ENCODE assay signal across 8 cellular contexts in genomic region chr19:36417752-36418286, GRCh38. TPM values are rescaled to one million over a fixed set of nuclear protein-coding genes. Genes with fewer than 3 reads are reported as not detected.
A peak's percentile ranks its signal among the peaks of the same experiment; 100 is the strongest.
DNase-seq lines count a peak whose midpoint lies in the region; ATAC-seq lines count a peak whose summit lies in the region.

No MANE protein-coding gene starts in this region.

- peak overlapping the region; percentile 97 for H3K4me3 Mint-ChIP-seq in activated T-cell treated with anti-CD3 and anti-CD28 coated beads, Interleukin-2, amount 50 U/mL, for 72 hours
- peak overlapping the region; percentile 92 to 95 for H3K4me3 Mint-ChIP-seq in stimulated activated naive CD8-positive, alpha-beta T cell treated with anti-CD3 and anti-CD28 coated beads, Interleukin-15, amount 100 ng/mL, for 72 hours

- peak in 1 of 2 donors; percentile 3 for ATAC-seq in activated T-cell treated with anti-CD3 and anti-CD28 coated beads, Interleukin-2, amount 50 U/mL, for 72 hours (replicated peaks in 1 of 2)
- peak; percentile 1 for ATAC-seq in stimulated activated naive CD8-positive, alpha-beta T cell treated with anti-CD3 and anti-CD28 coated beads, Interleukin-15, amount 100 ng/mL, for 72 hours
- ATAC-seq in GM21737 (IDR thresholded peaks at IDR 0.05; ENCODE audit: unreplicated experiment) = no peak

- H3K4me1 Mint-ChIP-seq in activated T-cell treated with anti-CD3 and anti-CD28 coated beads, Interleukin-2, amount 50 U/mL, for 72 hours (ENCODE audit: low read depth) = peaks cover 23% of the 10 kb centered on the region
- peaks cover 32% of the 10 kb centered on the region for H3K4me1 Mint-ChIP-seq in stimulated activated naive CD8-positive, alpha-beta T cell treated with anti-CD3 and anti-CD28 coated beads, Interleukin-15, amount 100 ng/mL, for 72 hours

- H3K36me3 Mint-ChIP-seq in activated T-cell treated with anti-CD3 and anti-CD28 coated beads, Interleukin-2, amount 50 U/mL, for 72 hours (ENCODE audit: insufficient read depth in 2 of 2) = peaks cover 16 to 47% of the 10 kb centered on the region in 2 donors

- peak overlapping the region; percentile 94 for H3K27ac Mint-ChIP-seq in activated T-cell treated with anti-CD3 and anti-CD28 coated beads, Interleukin-2, amount 50 U/mL, for 72 hours
- H3K27ac Mint-ChIP-seq in stimulated activated naive CD8-positive, alpha-beta T cell treated with anti-CD3 and anti-CD28 coated beads, Interleukin-15, amount 100 ng/mL, for 72 hours = peak overlapping the region; percentile 98 to 100

- peaks cover 0 to 6% of the 10 kb centered on the region in 2 donors for H3K9me3 Mint-ChIP-seq in activated T-cell treated with anti-CD3 and anti-CD28 coated beads, Interleukin-2, amount 50 U/mL, for 72 hours
- peaks cover 12 to 16% of the 10 kb centered on the region in 2 donors for H3K9me3 Mint-ChIP-seq in stimulated activated naive CD8-positive, alpha-beta T cell treated with anti-CD3 and anti-CD28 coated beads, Interleukin-15, amount 100 ng/mL, for 72 hours

- peak; percentile 22 for DNase-seq in NCI-H526 treated with DMSO at 0.1 percent for 48 hours (lab: John Stamatoyannopoulos, UW)
- DNase-seq in NCI-H526 (lab: John Stamatoyannopoulos, UW) = no peak
- DNase-seq in activated T-cell treated with anti-CD3 and anti-CD28 coated beads, Interleukin-2, amount 50 U/mL, for 72 hours = peak in 1 of 2 donors; percentile 4
- DNase-seq in stimulated activated naive CD8-positive, alpha-beta T cell treated with anti-CD3 and anti-CD28 coated beads, Interleukin-15, amount 100 ng/mL, for 72 hours = no peak
- DNase-seq in GOT3 (lab: John Stamatoyannopoulos, UW) = no peak
- DNase-seq in central memory CD4-positive, alpha-beta T cell = no peak

- H3K4me3 ChIP-seq in iPS-11a (ENCODE audit: low read depth, low read length) = peak overlapping the region; percentile 63

- peaks cover 17% of the 10 kb centered on the region for H3K27me3 Mint-ChIP-seq in activated T-cell treated with anti-CD3 and anti-CD28 coated beads, Interleukin-2, amount 50 U/mL, for 72 hours (ENCODE audit: low read depth)
- peaks cover 26% of the 10 kb centered on the region for H3K27me3 Mint-ChIP-seq in stimulated activated naive CD8-positive, alpha-beta T cell treated with anti-CD3 and anti-CD28 coated beads, Interleukin-15, amount 100 ng/mL, for 72 hours

RNA-seq across cellular contexts. Expression of gene ZFP82, which starts 0.6 kb away (rescaled TPM):
- 1 to 10 TPM; 5.8 to 7.8 TPM for total RNA-seq in activated T-cell treated with anti-CD3 and anti-CD28 coated beads, Interleukin-2, amount 50 U/mL, for 72 hours

RNA-seq across cellular contexts. Expression of gene ZFP14, which starts 38.8 kb away (rescaled TPM):
- 1 to 10 TPM; 2.4 to 2.7 TPM for total RNA-seq in activated T-cell treated with anti-CD3 and anti-CD28 coated beads, Interleukin-2, amount 50 U/mL, for 72 hours
